8 cellular contexts compared by ENCODE assay signal in genomic region chr6:41733707-41734665, GRCh38. TPM values are rescaled to one million over a fixed set of nuclear protein-coding genes. Genes with fewer than 3 reads are reported as not detected.
A peak's percentile ranks its signal among the peaks of the same experiment; 100 is the strongest.
DNase-seq lines count a peak whose midpoint lies in the region; ATAC-seq and TF ChIP-seq lines count a peak whose summit lies in the region.

No MANE protein-coding gene starts in this region.

- H3K27me3 ChIP-seq in AG04450 (ENCODE audit: control insufficient read depth, insufficient read depth, low read length) (no peaks in the 10 kb centered on the region), ectodermal cell (ENCODE audit: control insufficient read depth, insufficient read depth, low read length, poor library complexity, severe bottlenecking) (peaks cover 31% of the 10 kb centered on the region), lower lobe of right lung (ENCODE audit: low read depth) (no peaks in the 10 kb centered on the region)

- H3K9me3 ChIP-seq in AG04450 (ENCODE audit: control insufficient read depth, insufficient read depth, low read length) (no peaks in the 10 kb centered on the region; the same call in 1 of the 2 replicates), ectodermal cell (ENCODE audit: control insufficient read depth, low read length) (no peaks in the 10 kb centered on the region), lower lobe of right lung (no peaks in the 10 kb centered on the region)

- peaks cover 6% of the 10 kb centered on the region for H3K4me1 ChIP-seq in ectodermal cell (ENCODE audit: control insufficient read depth, insufficient read depth, low read length)
- H3K4me1 ChIP-seq in lower lobe of right lung = peaks cover 47% of the 10 kb centered on the region

- H3K4me3 Mint-ChIP-seq in activated CD4-positive, alpha-beta memory T cell treated with anti-CD3 and anti-CD28 coated beads, Interleukin-2, amount 10 ng/mL, durations not matched to agents 7 days and 5 days = peak overlapping the region; percentile 81

- ATAC-seq in GM18873 (IDR thresholded peaks at IDR 0.05; ENCODE audit: low FRiP score, unreplicated experiment) = peak; percentile 32
- ATAC-seq in HG03135 (IDR thresholded peaks at IDR 0.05; ENCODE audit: unreplicated experiment) = peak; percentile 44
- ATAC-seq in lower lobe of right lung = peak; percentile 72 to 80

- TF ChIP-seq CTCF in AG04450 (IDR thresholded peaks at IDR 0.05; ENCODE audit: low read depth, low read length) (no peak), lower lobe of right lung (IDR thresholded peaks at IDR 0.05) (no peak)

- intact Hi-C loops in lower lobe of right lung (cut with DNase I) = no loop called here

- peak overlapping the region; percentile 77 for H3K27ac ChIP-seq in AG04450 (ENCODE audit: low read depth, low read length)
- no peak overlapping the region for H3K27ac ChIP-seq in ectodermal cell (ENCODE audit: insufficient read depth, low read depth, low read length, poor library complexity, severe bottlenecking)
- peak overlapping the region; percentile 97 for H3K27ac ChIP-seq in lower lobe of right lung

- H3K36me3 ChIP-seq in ectodermal cell (ENCODE audit: control insufficient read depth, insufficient read depth, low read length) = no peaks in the 10 kb centered on the region
- H3K36me3 ChIP-seq in lower lobe of right lung = no peaks in the 10 kb centered on the region

- 1% methylated on average over 73 of the region's 73 CpGs for WGBS in ectodermal cell, 2 experiments

- CTCF ChIA-PET in AG04450 (lab: Charles Lee) = interaction anchor here (0.6 to 2.6 kb wide), 15 partner anchors 14 to 366 kb away, joined by 3 to 19 read pairs (median 5); partner anchors contain the start of genes BYSL, MED20 and PGC
- CTCF ChIA-PET in activated CD4-positive, alpha-beta memory T cell treated with anti-CD3 and anti-CD28 coated beads, Interleukin-2, amount 10 ng/mL, durations not matched to agents 7 days and 5 days (lab: Charles Lee) = interaction anchor here (0.8 to 2.8 kb wide), 17 partner anchors 10 to 430 kb away, joined by 3 to 12 read pairs (median 4); partner anchors contain the start of genes FRS3 and TOMM6

- DNase-seq in AG04450 (ENCODE audit: low read depth, low spot score) = peak; percentile 33
- DNase-seq in NCI-H524 (lab: John Stamatoyannopoulos, UW) = peak; percentile 64 to 82
- peak; percentile 73 for DNase-seq in activated CD4-positive, alpha-beta memory T cell treated with anti-CD3 and anti-CD28 coated beads, Interleukin-2, amount 10 ng/mL, durations not matched to agents 7 days and 5 days
- DNase-seq in lower lobe of right lung = peak; percentile 86
- peak; percentile 33 to 40 (median 38) for DNase-seq in stimulated activated CD4-positive, alpha-beta T cell treated with anti-CD3 and anti-CD28 coated beads, TNF-alpha, amount 100 ng/mL, for 4 hours (ENCODE audit: low read depth in 3 of 3)

- POLR2A ChIA-PET in AG04450 (lab: Yijun Ruan, JAX) = interaction anchor here (0.6 to 2.1 kb wide), 11 partner anchors 11 to 644 kb away, joined by 3 to 21 read pairs (median 4); partner anchors contain the start of gene TOMM6
- POLR2A ChIA-PET in activated CD4-positive, alpha-beta memory T cell treated with anti-CD3 and anti-CD28 coated beads, Interleukin-2, amount 10 ng/mL, durations not matched to agents 7 days and 5 days (lab: Charles Lee) = interaction anchor here (0.9 to 3.7 kb wide), 11 partner anchors 17 to 316 kb away, joined by 3 to 35 read pairs (median 5); partner anchors contain the start of genes BYSL, MED20, TAF8 and TOMM6

- peaks cover 2% of the 10 kb centered on the region for H3K27me3 Mint-ChIP-seq in activated CD4-positive, alpha-beta memory T cell treated with anti-CD3 and anti-CD28 coated beads, Interleukin-2, amount 10 ng/mL, durations not matched to agents 7 days and 5 days

- H3K27ac Mint-ChIP-seq in activated CD4-positive, alpha-beta memory T cell treated with anti-CD3 and anti-CD28 coated beads, Interleukin-2, amount 10 ng/mL, durations not matched to agents 7 days and 5 days = peak overlapping the region; percentile 84

- no peaks in the 10 kb centered on the region for H3K9me3 Mint-ChIP-seq in activated CD4-positive, alpha-beta memory T cell treated with anti-CD3 and anti-CD28 coated beads, Interleukin-2, amount 10 ng/mL, durations not matched to agents 7 days and 5 days

- H3K36me3 Mint-ChIP-seq in activated CD4-positive, alpha-beta memory T cell treated with anti-CD3 and anti-CD28 coated beads, Interleukin-2, amount 10 ng/mL, durations not matched to agents 7 days and 5 days (ENCODE audit: low read depth) = no peaks in the 10 kb centered on the region

- H3K4me3 ChIP-seq in AG04450 (ENCODE audit: low read depth, low read length) (peak overlapping the region; percentile 72), ectodermal cell (ENCODE audit: insufficient read depth, low read depth, low read length) (peak overlapping the region; percentile 50), lower lobe of right lung (peak overlapping the region; percentile 88)

- H3K4me1 Mint-ChIP-seq in activated CD4-positive, alpha-beta memory T cell treated with anti-CD3 and anti-CD28 coated beads, Interleukin-2, amount 10 ng/mL, durations not matched to agents 7 days and 5 days = peaks cover 38% of the 10 kb centered on the region

RNA-seq across cellular contexts. Expression of gene TFEB, which starts 1.4 kb away (rescaled TPM):
- polyA plus RNA-seq in AG04450 (2011; rRNA removed) = 3.9 and 4.3 TPM in 2 replicates
- 4.4 and 8.0 TPM in 2 replicates for polyA minus RNA-seq in AG04450 (2011; rRNA and poly(A)+ RNA removed)
- total RNA-seq in activated CD4-positive, alpha-beta memory T cell treated with anti-CD3 and anti-CD28 coated beads, Interleukin-2, amount 10 ng/mL, durations not matched to agents 7 days and 5 days = 10 to 100 TPM; 14.9 to 15.0 TPM
- 2.0 TPM for polyA plus RNA-seq in ectodermal cell (2013, experiment 1 of 4)
- polyA plus RNA-seq in ectodermal cell (2013, experiment 2 of 4) = 1.4 TPM
- 0.85 TPM for polyA plus RNA-seq in ectodermal cell (2013, experiment 3 of 4)
- polyA plus RNA-seq in ectodermal cell (2013, experiment 4 of 4) = 1.9 TPM
- 36.5 TPM for total RNA-seq in lower lobe of right lung

RNA-seq across cellular contexts. Expression of gene PGC, which starts 13.2 kb away (rescaled TPM):
- polyA plus RNA-seq in AG04450 (2011; rRNA removed) = not detected in 2 replicates
- not detected in 2 replicates for polyA minus RNA-seq in AG04450 (2011; rRNA and poly(A)+ RNA removed)
- total RNA-seq in activated CD4-positive, alpha-beta memory T cell treated with anti-CD3 and anti-CD28 coated beads, Interleukin-2, amount 10 ng/mL, durations not matched to agents 7 days and 5 days = not detected
- polyA plus RNA-seq in ectodermal cell (2013, experiment 1 of 4) = not detected
- polyA plus RNA-seq in ectodermal cell (2013, experiment 2 of 4) = not detected
- not detected for polyA plus RNA-seq in ectodermal cell (2013, experiment 3 of 4)
- not detected for polyA plus RNA-seq in ectodermal cell (2013, experiment 4 of 4)
- total RNA-seq in lower lobe of right lung = 947 TPM

RNA-seq across cellular contexts. Expression of gene FRS3, which starts 45.7 kb away (rescaled TPM):
- 2.2 and 2.6 TPM in 2 replicates for polyA plus RNA-seq in AG04450 (2011; rRNA removed)
- polyA minus RNA-seq in AG04450 (2011; rRNA and poly(A)+ RNA removed) = 3.1 and 3.4 TPM in 2 replicates
- total RNA-seq in activated CD4-positive, alpha-beta memory T cell treated with anti-CD3 and anti-CD28 coated beads, Interleukin-2, amount 10 ng/mL, durations not matched to agents 7 days and 5 days = 1 to 10 TPM; 4.0 to 4.2 TPM
- polyA plus RNA-seq in ectodermal cell (2013, experiment 1 of 4) = 9.0 TPM
- 6.5 TPM for polyA plus RNA-seq in ectodermal cell (2013, experiment 2 of 4)
- polyA plus RNA-seq in ectodermal cell (2013, experiment 3 of 4) = 6.0 TPM
- polyA plus RNA-seq in ectodermal cell (2013, experiment 4 of 4) = 8.7 TPM
- total RNA-seq in lower lobe of right lung = 5.9 TPM

RNA-seq across cellular contexts. Expression of gene PRICKLE4, which starts 46.6 kb away (rescaled TPM):
- polyA plus RNA-seq in AG04450 (2011; rRNA removed) = 0.12 TPM in 1 of 2 replicates, not detected in the other
- polyA minus RNA-seq in AG04450 (2011; rRNA and poly(A)+ RNA removed) = not detected in 2 replicates
- total RNA-seq in activated CD4-positive, alpha-beta memory T cell treated with anti-CD3 and anti-CD28 coated beads, Interleukin-2, amount 10 ng/mL, durations not matched to agents 7 days and 5 days = not detected
- polyA plus RNA-seq in ectodermal cell (2013, experiment 1 of 4) = 1.4 TPM
- not detected for polyA plus RNA-seq in ectodermal cell (2013, experiment 2 of 4)
- polyA plus RNA-seq in ectodermal cell (2013, experiment 3 of 4) = not detected
- 1.1 TPM for polyA plus RNA-seq in ectodermal cell (2013, experiment 4 of 4)
- 12.1 TPM for total RNA-seq in lower lobe of right lung

RNA-seq across cellular contexts. Expression of gene TOMM6, which starts 53.5 kb away (rescaled TPM):
- polyA plus RNA-seq in AG04450 (2011; rRNA removed) = 165 and 192 TPM in 2 replicates
- 49.3 and 52.0 TPM in 2 replicates for polyA minus RNA-seq in AG04450 (2011; rRNA and poly(A)+ RNA removed)
- total RNA-seq in activated CD4-positive, alpha-beta memory T cell treated with anti-CD3 and anti-CD28 coated beads, Interleukin-2, amount 10 ng/mL, durations not matched to agents 7 days and 5 days = 100 to 1,000 TPM; 126 to 130 TPM
- polyA plus RNA-seq in ectodermal cell (2013, experiment 1 of 4) = 220 TPM
- polyA plus RNA-seq in ectodermal cell (2013, experiment 2 of 4) = 202 TPM
- 246 TPM for polyA plus RNA-seq in ectodermal cell (2013, experiment 3 of 4)
- 264 TPM for polyA plus RNA-seq in ectodermal cell (2013, experiment 4 of 4)
- 134 TPM for total RNA-seq in lower lobe of right lung

Comparison
In these comparisons a context has a peak if more than half of its experiments do, and no peak if none do; other contexts are left out.
1. DNase-seq: peak in every context shown above with its lines; median percentile 86 in lower lobe of right lung; 73 in NCI-H524; 73 in activated CD4-positive, alpha-beta memory T cell treated with anti-CD3 and anti-CD28 coated beads, Interleukin-2, amount 10 ng/mL, durations not matched to agents 7 days and 5 days; 38 in stimulated activated CD4-positive, alpha-beta T cell treated with anti-CD3 and anti-CD28 coated beads, TNF-alpha, amount 100 ng/mL, for 4 hours; 33 in AG04450.
2. RNA of gene PGC, which starts 13.2 kb away (total RNA-seq): 947 TPM in lower lobe of right lung (single experiment); not detected in activated CD4-positive, alpha-beta memory T cell treated with anti-CD3 and anti-CD28 coated beads, Interleukin-2, amount 10 ng/mL, durations not matched to agents 7 days and 5 days; every median in the first group is over 100 times any median in the second.
3. Peak in every context shown above with its lines, with median percentiles within 50 percentile points of each other: H3K4me3 ChIP-seq and ATAC-seq.